ENCODE assay signal across 16 cellular contexts in genomic region chr9:4509590-4509984, GRCh38. TPM values are rescaled to one million over a fixed set of nuclear protein-coding genes. Genes with fewer than 3 reads are reported as not detected.
"Had no signal": no experiment of that assay in that cellular context is flagged by ENCODE, and none has a peak within 500 bp of the region (broad histone marks: within the 10 kb centered on the region; RNA-seq: fewer than 3 reads in every experiment).

No MANE protein-coding gene starts in this region.

- FAIRE-seq: bronchial epithelial cell, keratinocyte had no signal

- H3K27me3 ChIP-seq: adrenal gland, esophagus squamous epithelium, heart left ventricle, transverse colon, vagina had no signal

- H3K27ac ChIP-seq: adrenal gland, coronary artery, esophagus squamous epithelium, heart left ventricle, vagina had no signal

- ATAC-seq: heart left ventricle, natural killer cell, T-cell, WTC11 had no signal

- DNase-seq: activated naive CD4-positive, alpha-beta T cell; activated T-cell treated with anti-CD3 and anti-CD28 coated beads, Interleukin-2, amount 50 U/mL, for 24 hours; adrenal gland; esophagus squamous epithelium; heart left ventricle; natural killer cell; stimulated activated CD4-positive, alpha-beta T cell treated with anti-CD3 and anti-CD28 coated beads, Interleukin-1b, Interleukin-23, amount 100 ng/mL, for 48 hours; T-cell; transverse colon had no signal

- H3K9me3 ChIP-seq: adrenal gland, esophagus squamous epithelium, heart left ventricle, transverse colon, vagina had no signal

- H3K36me3 ChIP-seq: adrenal gland, esophagus squamous epithelium, heart left ventricle, transverse colon, vagina had no signal

- H3K4me1 ChIP-seq: adrenal gland, esophagus squamous epithelium, heart left ventricle, vagina had no signal

- H3K4me3 ChIP-seq: adrenal gland, coronary artery, esophagus squamous epithelium, heart left ventricle, lung, transverse colon, vagina had no signal

RNA-seq across cellular contexts. Expression of gene SLC1A1, which starts 19.3 kb away (rescaled TPM):
- total RNA-seq: activated T-helper 2 cell treated with anti-CD3 and anti-CD28 coated beads, Interferon-gamma antibody, Interleukin-2, Interleukin-4, amounts not matched to agents 10 μg/mL and 5 μg/mL and 100 μg/mL, durations not matched to agents 14 hours and 24 hours and 36 hours; natural killer cell had no signal
